Comparison of ENCODE assay signal across 1 cellular context in the genomic region with DNA sequence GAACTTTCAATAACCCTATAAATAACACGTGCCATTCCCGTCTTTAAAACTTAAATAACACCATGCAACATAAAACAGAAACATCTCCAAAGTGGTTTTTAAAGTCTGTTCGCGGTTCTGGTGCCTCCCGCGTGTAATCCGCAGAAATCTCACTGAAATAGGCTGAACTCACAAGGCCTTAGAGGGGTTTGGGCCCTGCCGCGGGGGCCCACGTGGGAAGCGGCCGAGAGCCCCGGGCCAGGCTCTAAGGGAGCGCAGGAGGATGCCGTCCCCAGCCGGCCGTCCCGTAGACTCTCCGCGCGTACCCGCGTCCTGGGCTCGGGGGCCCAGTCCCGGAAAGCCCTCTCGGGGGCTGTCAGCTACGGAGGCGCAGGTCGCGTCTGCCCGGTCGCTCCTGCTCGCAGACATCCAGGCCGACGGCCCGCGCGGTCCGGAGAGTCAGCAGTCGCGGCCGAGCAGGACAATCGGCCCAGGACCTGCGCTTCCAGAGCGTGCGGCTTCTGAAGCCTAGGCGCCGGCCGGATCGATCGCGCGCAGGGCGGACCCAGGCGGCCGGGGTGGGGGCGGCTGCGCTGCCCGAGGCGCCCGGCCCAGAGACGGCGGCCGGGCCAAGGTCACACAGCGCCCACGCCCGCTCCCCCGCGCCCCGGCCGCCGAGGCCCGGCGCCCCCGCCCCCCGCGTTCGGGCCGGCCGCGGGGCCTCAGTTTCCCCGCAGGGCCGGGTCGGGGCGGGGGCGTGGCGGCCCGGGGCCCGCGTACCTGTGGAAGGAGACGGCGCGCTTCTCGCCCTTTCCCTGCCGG.
TF ChIP-seq lines count a peak whose summit lies in the region.

No MANE protein-coding gene starts in this region.

TF ChIP-seq in HepG2, 621 proteins besides CTCF, POLR2A, EP300 and RAD21 (continues in another document):
- TF ChIP-seq, protein P1, sequence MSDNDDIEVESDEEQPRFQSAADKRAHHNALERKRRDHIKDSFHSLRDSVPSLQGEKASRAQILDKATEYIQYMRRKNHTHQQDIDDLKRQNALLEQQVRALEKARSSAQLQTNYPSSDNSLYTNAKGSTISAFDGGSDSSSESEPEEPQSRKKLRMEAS (IDR thresholded peaks at IDR 0.05): peak; percentile 65
- TF ChIP-seq SRY (CRISPR knock-in tag; IDR thresholded peaks at IDR 0.05) (peak; percentile 63; the same call in 1 of the 2 replicates), ZNF766 (CRISPR knock-in tag; IDR thresholded peaks at IDR 0.05; ENCODE audit: borderline replicate concordance) (no peak), HOXA9 (CRISPR knock-in tag; IDR thresholded peaks at IDR 0.05; ENCODE audit: borderline replicate concordance) (no peak; the same call in 1 of the 2 replicates), ZNF556 (CRISPR knock-in tag; IDR thresholded peaks at IDR 0.05; ENCODE audit: borderline replicate concordance) (0 out of 2 replicates have a peak, but pooled peaks have one; percentile 39), ZNF552 (CRISPR knock-in tag; IDR thresholded peaks at IDR 0.05; ENCODE audit: borderline replicate concordance) (0 out of 2 replicates have a peak, but pooled peaks have one; percentile 69), UBTF (CRISPR knock-in tag; IDR thresholded peaks at IDR 0.05) (peak; percentile 95), ZNF484 (CRISPR knock-in tag; IDR thresholded peaks at IDR 0.05; ENCODE audit: borderline replicate concordance, low read depth) (peak; percentile 85; the same call in 1 of the 2 replicates), U2AF1 (optimal IDR thresholded peaks at IDR 0.05; ENCODE audit: low read depth, low read length) (no peak), BORCS8-MEF2B (CRISPR knock-in tag; IDR thresholded peaks at IDR 0.05) (peak; percentile 43; the same call in 1 of the 2 replicates), FOXJ3 (CRISPR knock-in tag; IDR thresholded peaks at IDR 0.05; ENCODE audit: borderline replicate concordance) (no peak), ARHGAP35 (CRISPR knock-in tag; IDR thresholded peaks at IDR 0.05; ENCODE audit: borderline replicate concordance) (peak; percentile 79), FOXA3 (CRISPR knock-in tag; IDR thresholded peaks at IDR 0.05) (0 out of 2 replicates have a peak, but pooled peaks have one; percentile 27), SAP130 (CRISPR knock-in tag; IDR thresholded peaks at IDR 0.05; ENCODE audit: low read depth) (peak; percentile 84), SIX1 (CRISPR knock-in tag; IDR thresholded peaks at IDR 0.05; ENCODE audit: borderline replicate concordance) (no peak), SNRNP70 (IDR thresholded peaks at IDR 0.05; ENCODE audit: low read depth, low read length) (no peak), RAD51 (IDR thresholded peaks at IDR 0.05; ENCODE audit: borderline replicate concordance) (no peak), RBM39 (IDR thresholded peaks at IDR 0.05; ENCODE audit: low read depth, low read length, poor library complexity, severe bottlenecking) (peak; percentile 56), TBX2 (CRISPR knock-in tag; IDR thresholded peaks at IDR 0.05; ENCODE audit: borderline replicate concordance) (peak; percentile 33; the same call in 1 of the 2 replicates), ZSCAN29 (CRISPR knock-in tag; conservative IDR thresholded peaks at IDR 0.05) (no peak), ZNF280D (CRISPR knock-in tag; IDR thresholded peaks at IDR 0.05) (peak; percentile 64; the same call in 1 of the 2 replicates), ZNF710 (CRISPR knock-in tag; IDR thresholded peaks at IDR 0.05; ENCODE audit: borderline replicate concordance) (0 out of 2 replicates have a peak, but pooled peaks have one; percentile 42), TCF12 (IDR thresholded peaks at IDR 0.05) (no peak), TCF12 (CRISPR knock-in tag; IDR thresholded peaks at IDR 0.05) (0 out of 2 replicates have a peak, but pooled peaks have one; percentile 71), RARA (CRISPR knock-in tag; IDR thresholded peaks at IDR 0.05) (0 out of 2 replicates have a peak, but pooled peaks have one; percentile 18), DNMT3B (CRISPR knock-in tag; conservative IDR thresholded peaks at IDR 0.05) (0 out of 2 replicates have a peak, but pooled peaks have one; percentile 25), TBL1XR1 (IDR thresholded peaks at IDR 0.05; ENCODE audit: borderline replicate concordance, low read length, partially characterized antibody) (no peak), FOXO1 (CRISPR knock-in tag; IDR thresholded peaks at IDR 0.05) (0 out of 2 replicates have a peak, but pooled peaks have one; percentile 32), ZSCAN22 (CRISPR knock-in tag; IDR thresholded peaks at IDR 0.05) (no peak), ZNF746 (CRISPR knock-in tag; IDR thresholded peaks at IDR 0.05) (0 out of 2 replicates have a peak, but pooled peaks have one; percentile 41), GPBP1L1 (CRISPR knock-in tag; IDR thresholded peaks at IDR 0.05) (no peak), KAT8 (CRISPR knock-in tag; IDR thresholded peaks at IDR 0.05) (no peak), ZNF446 (CRISPR knock-in tag; IDR thresholded peaks at IDR 0.05) (no peak; the same call in 1 of the 2 replicates), ZNF605 (CRISPR knock-in tag; IDR thresholded peaks at IDR 0.05) (peak; percentile 71; the same call in 1 of the 2 replicates), ZNF343 (CRISPR knock-in tag; IDR thresholded peaks at IDR 0.05) (0 out of 2 replicates have a peak, but pooled peaks have one; percentile 50), FOXK2 (IDR thresholded peaks at IDR 0.05) (no peak)
- TF ChIP-seq, protein P2, sequence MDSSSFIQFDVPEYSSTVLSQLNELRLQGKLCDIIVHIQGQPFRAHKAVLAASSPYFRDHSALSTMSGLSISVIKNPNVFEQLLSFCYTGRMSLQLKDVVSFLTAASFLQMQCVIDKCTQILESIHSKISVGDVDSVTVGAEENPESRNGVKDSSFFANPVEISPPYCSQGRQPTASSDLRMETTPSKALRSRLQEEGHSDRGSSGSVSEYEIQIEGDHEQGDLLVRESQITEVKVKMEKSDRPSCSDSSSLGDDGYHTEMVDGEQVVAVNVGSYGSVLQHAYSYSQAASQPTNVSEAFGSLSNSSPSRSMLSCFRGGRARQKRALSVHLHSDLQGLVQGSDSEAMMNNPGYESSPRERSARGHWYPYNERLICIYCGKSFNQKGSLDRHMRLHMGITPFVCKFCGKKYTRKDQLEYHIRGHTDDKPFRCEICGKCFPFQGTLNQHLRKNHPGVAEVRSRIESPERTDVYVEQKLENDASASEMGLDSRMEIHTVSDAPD (CRISPR knock-in tag; IDR thresholded peaks at IDR 0.05): no peak
- TF ChIP-seq, protein P3, sequence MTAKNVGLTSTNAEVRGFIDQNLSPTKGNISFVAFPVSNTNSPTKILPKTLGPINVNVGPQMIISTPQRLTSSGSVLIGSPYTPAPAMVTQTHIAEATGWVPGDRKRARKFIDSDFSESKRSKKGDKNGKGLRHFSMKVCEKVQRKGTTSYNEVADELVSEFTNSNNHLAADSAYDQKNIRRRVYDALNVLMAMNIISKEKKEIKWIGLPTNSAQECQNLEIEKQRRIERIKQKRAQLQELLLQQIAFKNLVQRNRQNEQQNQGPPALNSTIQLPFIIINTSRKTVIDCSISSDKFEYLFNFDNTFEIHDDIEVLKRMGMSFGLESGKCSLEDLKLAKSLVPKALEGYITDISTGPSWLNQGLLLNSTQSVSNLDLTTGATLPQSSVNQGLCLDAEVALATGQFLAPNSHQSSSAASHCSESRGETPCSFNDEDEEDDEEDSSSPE (CRISPR knock-in tag; IDR thresholded peaks at IDR 0.05): no peak
- TF ChIP-seq, protein P4, sequence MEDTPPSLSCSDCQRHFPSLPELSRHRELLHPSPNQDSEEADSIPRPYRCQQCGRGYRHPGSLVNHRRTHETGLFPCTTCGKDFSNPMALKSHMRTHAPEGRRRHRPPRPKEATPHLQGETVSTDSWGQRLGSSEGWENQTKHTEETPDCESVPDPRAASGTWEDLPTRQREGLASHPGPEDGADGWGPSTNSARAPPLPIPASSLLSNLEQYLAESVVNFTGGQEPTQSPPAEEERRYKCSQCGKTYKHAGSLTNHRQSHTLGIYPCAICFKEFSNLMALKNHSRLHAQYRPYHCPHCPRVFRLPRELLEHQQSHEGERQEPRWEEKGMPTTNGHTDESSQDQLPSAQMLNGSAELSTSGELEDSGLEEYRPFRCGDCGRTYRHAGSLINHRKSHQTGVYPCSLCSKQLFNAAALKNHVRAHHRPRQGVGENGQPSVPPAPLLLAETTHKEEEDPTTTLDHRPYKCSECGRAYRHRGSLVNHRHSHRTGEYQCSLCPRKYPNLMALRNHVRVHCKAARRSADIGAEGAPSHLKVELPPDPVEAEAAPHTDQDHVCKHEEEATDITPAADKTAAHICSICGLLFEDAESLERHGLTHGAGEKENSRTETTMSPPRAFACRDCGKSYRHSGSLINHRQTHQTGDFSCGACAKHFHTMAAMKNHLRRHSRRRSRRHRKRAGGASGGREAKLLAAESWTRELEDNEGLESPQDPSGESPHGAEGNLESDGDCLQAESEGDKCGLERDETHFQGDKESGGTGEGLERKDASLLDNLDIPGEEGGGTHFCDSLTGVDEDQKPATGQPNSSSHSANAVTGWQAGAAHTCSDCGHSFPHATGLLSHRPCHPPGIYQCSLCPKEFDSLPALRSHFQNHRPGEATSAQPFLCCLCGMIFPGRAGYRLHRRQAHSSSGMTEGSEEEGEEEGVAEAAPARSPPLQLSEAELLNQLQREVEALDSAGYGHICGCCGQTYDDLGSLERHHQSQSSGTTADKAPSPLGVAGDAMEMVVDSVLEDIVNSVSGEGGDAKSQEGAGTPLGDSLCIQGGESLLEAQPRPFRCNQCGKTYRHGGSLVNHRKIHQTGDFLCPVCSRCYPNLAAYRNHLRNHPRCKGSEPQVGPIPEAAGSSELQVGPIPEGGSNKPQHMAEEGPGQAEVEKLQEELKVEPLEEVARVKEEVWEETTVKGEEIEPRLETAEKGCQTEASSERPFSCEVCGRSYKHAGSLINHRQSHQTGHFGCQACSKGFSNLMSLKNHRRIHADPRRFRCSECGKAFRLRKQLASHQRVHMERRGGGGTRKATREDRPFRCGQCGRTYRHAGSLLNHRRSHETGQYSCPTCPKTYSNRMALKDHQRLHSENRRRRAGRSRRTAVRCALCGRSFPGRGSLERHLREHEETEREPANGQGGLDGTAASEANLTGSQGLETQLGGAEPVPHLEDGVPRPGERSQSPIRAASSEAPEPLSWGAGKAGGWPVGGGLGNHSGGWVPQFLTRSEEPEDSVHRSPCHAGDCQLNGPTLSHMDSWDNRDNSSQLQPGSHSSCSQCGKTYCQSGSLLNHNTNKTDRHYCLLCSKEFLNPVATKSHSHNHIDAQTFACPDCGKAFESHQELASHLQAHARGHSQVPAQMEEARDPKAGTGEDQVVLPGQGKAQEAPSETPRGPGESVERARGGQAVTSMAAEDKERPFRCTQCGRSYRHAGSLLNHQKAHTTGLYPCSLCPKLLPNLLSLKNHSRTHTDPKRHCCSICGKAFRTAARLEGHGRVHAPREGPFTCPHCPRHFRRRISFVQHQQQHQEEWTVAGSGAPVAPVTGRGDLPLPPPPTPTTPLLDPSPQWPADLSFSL (CRISPR knock-in tag; IDR thresholded peaks at IDR 0.05): no peak
